Comparison of ENCODE assay signal across 27 cellular contexts in the genomic region with DNA sequence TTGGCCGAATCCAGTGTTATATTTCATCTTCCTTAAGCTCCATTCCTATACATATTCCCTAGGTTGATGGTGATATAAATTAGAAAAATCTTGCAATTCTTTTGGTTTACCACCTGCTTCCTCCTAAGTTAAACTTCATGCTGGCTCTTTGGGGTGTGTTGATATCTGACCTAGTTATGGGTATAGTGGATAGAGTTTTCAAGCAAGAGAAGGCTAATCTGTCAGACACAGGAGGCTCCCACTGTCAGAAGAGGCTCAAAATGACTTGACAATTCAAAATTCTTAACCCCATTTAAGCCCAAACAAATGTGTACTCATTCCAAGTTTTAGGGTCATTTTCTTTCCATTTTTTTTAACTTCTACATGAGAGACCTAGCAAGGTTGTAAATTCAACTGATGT.
"Had no signal": no experiment of that assay in that cellular context is flagged by ENCODE, and none has a peak within 500 bp of the region (broad histone marks: within the 10 kb centered on the region; RNA-seq: fewer than 3 reads in every experiment).

No MANE protein-coding gene starts in this region.

- ATAC-seq: stimulated activated effector memory CD8-positive, alpha-beta T cell treated with anti-CD3 and anti-CD28 coated beads, Interleukin-12 subunit alpha, Interleukin-12 subunit beta, amount 100 ng/mL, for 72 hours; stimulated activated memory B cell treated with anti-CD40 and anti-IgM and Interleukin-4, amounts not matched to agents 10 μg/mL and 1 μg/mL and 100 μg/mL, for 72 hours; stimulated activated naive B cell treated with anti-CD40 and anti-IgM and Interleukin-4, amounts not matched to agents 10 μg/mL and 1 μg/mL and 100 μg/mL, for 72 hours; stimulated activated naive CD8-positive, alpha-beta T cell treated with anti-CD3 and anti-CD28 coated beads, Interleukin-15, amount 100 ng/mL, for 72 hours; stimulated activated naive CD8-positive, alpha-beta T cell treated with anti-CD3 and anti-CD28 coated beads, Interleukin-15, Interleukin-2, amounts not matched to agents 100 U/mL and 50 U/mL, for 24 hours; upper lobe of right lung had no signal

- DNase-seq: stimulated activated CD4-positive, alpha-beta T cell treated with anti-CD3 and anti-CD28 coated beads, Interleukin-2, amount 100 ng/mL, for 48 hours; stimulated activated CD4-positive, alpha-beta T cell treated with anti-CD3 and anti-CD28 coated beads, Interleukin-4, amount 100 ng/mL, for 1 hour; stimulated activated CD4-positive, alpha-beta T cell treated with anti-CD3 and anti-CD28 coated beads, Interleukin-4, amount 100 ng/mL, for 24 hours; stimulated activated CD4-positive, alpha-beta T cell treated with anti-CD3 and anti-CD28 coated beads, Interleukin-4, amount 100 ng/mL, for 4 hours; stimulated activated CD8-positive, alpha-beta memory T cell treated with anti-CD3 and anti-CD28 coated beads, Interleukin-4, amount 100 ng/mL, for 48 hours; stimulated activated naive B cell treated with anti-CD40 and anti-IgM and Interleukin-4, amounts not matched to agents 10 μg/mL and 1 μg/mL and 100 μg/mL, for 72 hours; stimulated activated naive CD4-positive, alpha-beta T cell; stimulated activated naive CD4-positive, alpha-beta T cell treated with Interleukin-2 at 50 U/mL for 16 hours; stimulated activated naive CD8-positive, alpha-beta T cell treated with anti-CD3 and anti-CD28 coated beads, Interleukin-15, amount 100 ng/mL, for 72 hours; stimulated activated naive CD8-positive, alpha-beta T cell treated with anti-CD3 and anti-CD28 coated beads, Interleukin-15, Interleukin-2, amounts not matched to agents 100 U/mL and 50 U/mL, for 24 hours; stomach; substantia nigra; testis; thyroid gland; tibial artery; transverse colon; trophoblast cell; upper lobe of left lung; upper lobe of right lung; uterus had no signal

- FAIRE-seq: urothelium cell line had no signal

- H3K9me3 ChIP-seq: suprapubic skin, testis, thoracic aorta, thyroid gland, upper lobe of right lung, uterus, vagina had no signal

- H3K4me3 ChIP-seq: stomach, suprapubic skin, testis, thoracic aorta, thyroid gland, tibial artery, tibial nerve, transverse colon, upper lobe of left lung, upper lobe of right lung, uterus, vagina had no signal

- H3K36me3 ChIP-seq: stomach, suprapubic skin, thoracic aorta, thyroid gland, tibial artery, tibial nerve, transverse colon, upper lobe of left lung, upper lobe of right lung, uterus, vagina had no signal

- H3K4me1 ChIP-seq: suprapubic skin, testis, thyroid gland, tibial nerve, transverse colon, upper lobe of left lung, upper lobe of right lung, uterus, vagina had no signal

- H3K27ac ChIP-seq: stomach, suprapubic skin, testis, thoracic aorta, thyroid gland, tibial artery, tibial nerve, transverse colon, upper lobe of left lung, upper lobe of right lung, uterus, vagina had no signal

- H3K27me3 ChIP-seq: stomach, suprapubic skin, testis, thyroid gland, tibial artery, tibial nerve, transverse colon, upper lobe of left lung, upper lobe of right lung, uterus, vagina had no signal
